In the genomic region with DNA sequence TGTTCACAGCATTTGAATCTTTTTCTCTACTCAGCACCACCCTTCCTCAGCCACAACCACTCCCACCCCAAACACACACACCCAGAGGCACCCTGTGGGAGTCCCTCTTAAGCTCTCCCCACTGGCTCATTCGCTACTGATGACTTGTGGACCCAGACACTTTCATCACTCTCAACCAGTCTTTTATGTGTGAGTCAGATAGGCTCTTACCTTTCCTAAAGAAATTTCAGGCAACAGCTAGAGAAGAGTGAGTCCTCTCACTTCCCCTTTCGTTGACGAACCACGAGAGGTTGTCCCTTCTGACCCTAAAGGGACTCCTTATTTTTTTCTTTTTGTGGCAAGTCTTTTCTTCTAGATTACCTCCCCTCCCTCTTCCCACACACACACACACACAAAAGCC, we compare ENCODE assay signal across 8 cellular contexts. TPM values are rescaled to one million over a fixed set of nuclear protein-coding genes. Genes with fewer than 3 reads are reported as not detected.
DNase-seq lines count a peak whose midpoint lies in the region; ATAC-seq and TF ChIP-seq lines count a peak whose summit lies in the region.

No MANE protein-coding gene starts in this region.

- 83 to 89% methylated on average over 3 to 4 of the region's 4 CpGs for WGBS in mesodermal cell (ENCODE audit: insufficient coverage in 2 of 2), 2 experiments
- WGBS in aorta, 2 donors, result 80 to 92% methylated on average over 4 of the region's 4 CpGs

- peak in 6 of 7 experiments; percentile 8 to 63 (median 40) for DNase-seq in CD8-positive, alpha-beta T cell
- DNase-seq in HL-60 (ENCODE audit: low read depth in 1 of 2, low spot score in 1 of 2) (peak; percentile 48 to 71), activated T-cell treated with anti-CD3 and anti-CD28 coated beads for 48 hours (ENCODE audit: low read depth) (peak; percentile 8), aorta (no peak), AG08396 (ENCODE audit: low spot score) (no peak), NCI-H524 (lab: John Stamatoyannopoulos, UW) (no peak)

- POLR2A ChIA-PET in CD8-positive, alpha-beta T cell (lab: Charles Lee), result interaction anchor here (1.2 to 1.3 kb wide), 2 partner anchors 13 to 29 kb away, joined by 3 to 5 read pairs; no protein-coding TSS in a partner anchor

- CTCF ChIA-PET in CD8-positive, alpha-beta T cell (lab: Charles Lee), result interaction anchor here (1.3 to 6.0 kb wide), 6 partner anchors 9 to 469 kb away, joined by 4 to 49 read pairs (median 6); a partner anchor contains a TSS

- no peak overlapping the region for H3K27ac ChIP-seq in CD8-positive, alpha-beta T cell (ENCODE audit: low read depth, low read length)
- H3K27ac ChIP-seq in HL-60 (replicated peaks) (no peak overlapping the region), mesodermal cell (ENCODE audit: low read depth, low read length, severe bottlenecking) (peak overlapping the region; percentile 41), aorta (ENCODE audit: low read depth in 1 of 2, low read length in 2 of 2) (no peak overlapping the region)

- peaks cover 20% of the 10 kb centered on the region for H3K4me1 Mint-ChIP-seq in CD8-positive, alpha-beta T cell (ENCODE audit: low read depth)

- intact Hi-C loops in CD8-positive, alpha-beta T cell (cut with DNase I, micrococcal nuclease), result loop anchor here (1.0 to 10.0 kb wide), 8 partner anchors 29 to 470 kb away; a partner anchor contains a TSS
- intact Hi-C loops in aorta (cut with DNase I), result no loop called here

- H3K36me3 ChIP-seq in CD8-positive, alpha-beta T cell (ENCODE audit: insufficient read depth, low read length), result no peaks in the 10 kb centered on the region
- H3K36me3 ChIP-seq in mesodermal cell (ENCODE audit: control insufficient read depth, insufficient read depth, low read length) (no peaks in the 10 kb centered on the region), aorta (ENCODE audit: control insufficient read depth in 1 of 2, insufficient read depth in 2 of 2, low read length in 1 of 2) (no peaks in the 10 kb centered on the region)

- H3K4me3 ChIP-seq in CD8-positive, alpha-beta T cell (ENCODE audit: low read depth, low read length), result no peak overlapping the region
- no peak overlapping the region for H3K4me3 ChIP-seq in HL-60 (replicated peaks; ENCODE audit: insufficient read depth, low read length)
- H3K4me3 ChIP-seq in mesodermal cell (ENCODE audit: extremely low read depth, insufficient read depth, low read length, poor library complexity, severe bottlenecking), result no peak overlapping the region
- no peak overlapping the region for H3K4me3 ChIP-seq in aorta (ENCODE audit: low read length in 2 of 2)

- no peaks in the 10 kb centered on the region for H3K9me3 Mint-ChIP-seq in CD8-positive, alpha-beta T cell

- H3K4me3 Mint-ChIP-seq in CD8-positive, alpha-beta T cell, result no peak overlapping the region

- no peaks in the 10 kb centered on the region for H3K27me3 Mint-ChIP-seq in CD8-positive, alpha-beta T cell (ENCODE audit: low read depth)

- peaks cover 20% of the 10 kb centered on the region for H3K4me1 ChIP-seq in CD8-positive, alpha-beta T cell (ENCODE audit: insufficient read depth, low read length)
- H3K4me1 ChIP-seq in mesodermal cell (ENCODE audit: control insufficient read depth, insufficient read depth, low read length, poor library complexity, severe bottlenecking) (peaks cover 47% of the 10 kb centered on the region), aorta (ENCODE audit: control insufficient read depth in 1 of 2, insufficient read depth in 2 of 2, low read length in 2 of 2) (no peaks in the 10 kb centered on the region)

- no peak for TF ChIP-seq CTCF in CD8-positive, alpha-beta T cell (IDR thresholded peaks at IDR 0.05)
- TF ChIP-seq CTCF in HL-60 (IDR thresholded peaks at IDR 0.05; ENCODE audit: insufficient read depth, low read length), result no peak

- no peaks in the 10 kb centered on the region for H3K36me3 Mint-ChIP-seq in CD8-positive, alpha-beta T cell

- peak overlapping the region; percentile 72 for H3K27ac Mint-ChIP-seq in CD8-positive, alpha-beta T cell

- ATAC-seq in CD8-positive, alpha-beta T cell, result peak; percentile 87
- ATAC-seq in GM21381 (IDR thresholded peaks at IDR 0.05; ENCODE audit: unreplicated experiment) (peak; percentile 98), aorta (ENCODE audit: low FRiP score) (peak; percentile 37)

- H3K9me3 ChIP-seq in CD8-positive, alpha-beta T cell (ENCODE audit: low read length), result no peaks in the 10 kb centered on the region
- H3K9me3 ChIP-seq in mesodermal cell (ENCODE audit: control insufficient read depth, low read length) (no peaks in the 10 kb centered on the region), aorta (ENCODE audit: control insufficient read depth, low read length) (no peaks in the 10 kb centered on the region)

- no peaks in the 10 kb centered on the region for H3K27me3 ChIP-seq in CD8-positive, alpha-beta T cell (ENCODE audit: insufficient read depth, low read length)
- no peaks in the 10 kb centered on the region for H3K27me3 ChIP-seq in HL-60 (ENCODE audit: insufficient read depth, poor library complexity, severe bottlenecking)
- H3K27me3 ChIP-seq in aorta (ENCODE audit: control insufficient read depth in 1 of 2, insufficient read depth in 2 of 2, low read length in 1 of 2), result no peaks in the 10 kb centered on the region

RNA-seq across cellular contexts. Expression of a gene that starts 58.1 kb away (rescaled TPM):
- total RNA-seq in CD8-positive, alpha-beta T cell, result 1 to 10 TPM in 1 of 2 experiments, under 1 TPM in 1; 1.00 to 1.1 TPM
- polyA plus RNA-seq in mesodermal cell (2013, experiment 1 of 2), result 12.3 TPM
- 10.1 TPM for polyA plus RNA-seq in mesodermal cell (2013, experiment 2 of 2)
- 10 to 100 TPM; 29.1 to 65.0 TPM for total RNA-seq in aorta
- polyA plus RNA-seq in aorta, result 1 to 10 TPM; 1.5 to 2.4 TPM

Comparison
In these comparisons a context has a peak if more than half of its experiments do, and no peak if none do; other contexts are left out.
1. ATAC-seq: peak in every context shown above with its lines; median percentile 98 in GM21381; 87 in CD8-positive, alpha-beta T cell; 37 in aorta.
2. DNase-seq: peak in CD8-positive, alpha-beta T cell (6 of 7), HL-60 (2 of 2) and activated T-cell treated with anti-CD3 and anti-CD28 coated beads for 48 hours (single experiment); none in aorta (0 of 2), AG08396 (single experiment) and NCI-H524 (0 of 2).
3. RNA of a gene that starts 58.1 kb away (total RNA-seq): 29.1 to 65.0 TPM in aorta; 1.00 to 1.1 TPM in CD8-positive, alpha-beta T cell; every median in the first group is over 10 times any median in the second.
4. intact Hi-C loops: an anchor here in CD8-positive, alpha-beta T cell (1.0 to 10.0 kb wide); none called in aorta.